In the genomic region with DNA sequence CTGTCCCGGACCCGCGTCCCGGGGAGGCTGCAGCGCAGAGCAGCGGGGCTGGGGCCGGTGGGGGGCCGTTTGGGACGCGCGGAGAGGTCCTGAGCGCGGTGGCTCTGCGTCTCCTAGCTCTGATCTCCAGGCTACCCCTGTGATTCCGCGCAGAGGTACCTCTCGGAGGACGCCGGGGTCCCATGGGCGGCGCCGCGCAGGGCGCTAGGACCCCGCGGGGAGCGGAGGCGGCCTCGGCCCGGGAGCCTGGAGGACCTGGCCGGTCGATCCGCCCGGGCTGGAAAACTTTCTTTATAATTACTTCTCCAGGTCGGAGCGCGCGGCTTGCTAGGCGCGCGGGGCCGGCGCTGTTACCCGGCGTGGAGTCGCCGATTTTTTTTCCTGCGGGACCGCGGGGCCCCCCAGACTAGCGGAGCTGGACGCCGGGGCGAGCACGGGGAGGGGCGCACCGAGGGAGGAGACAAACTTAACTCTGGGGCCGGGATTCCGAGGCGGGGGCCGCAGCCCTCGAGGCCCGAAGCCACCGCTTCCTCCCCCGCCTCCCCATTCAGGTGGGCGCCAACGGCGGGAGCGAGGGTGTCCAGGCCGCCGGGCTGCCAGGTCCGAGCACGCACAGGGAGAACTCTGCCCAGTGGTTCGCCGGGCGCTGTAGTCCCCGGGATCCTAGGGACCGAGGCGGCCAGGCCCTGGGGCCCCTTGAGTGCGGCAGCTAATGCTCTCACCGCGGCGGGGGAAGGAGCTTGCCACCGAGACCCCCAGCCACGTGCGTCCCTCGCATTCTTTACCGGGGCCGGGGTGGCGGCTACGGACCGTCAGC, we compare ENCODE assay signal across 1 cellular context.
TF ChIP-seq lines count a peak whose summit lies in the region.

No MANE protein-coding gene starts in this region.

TF ChIP-seq in HEK293, 187 proteins besides CTCF, POLR2A, EP300 and RAD21 (continued from another document and continues in another):
- TF ChIP-seq, protein P1, sequence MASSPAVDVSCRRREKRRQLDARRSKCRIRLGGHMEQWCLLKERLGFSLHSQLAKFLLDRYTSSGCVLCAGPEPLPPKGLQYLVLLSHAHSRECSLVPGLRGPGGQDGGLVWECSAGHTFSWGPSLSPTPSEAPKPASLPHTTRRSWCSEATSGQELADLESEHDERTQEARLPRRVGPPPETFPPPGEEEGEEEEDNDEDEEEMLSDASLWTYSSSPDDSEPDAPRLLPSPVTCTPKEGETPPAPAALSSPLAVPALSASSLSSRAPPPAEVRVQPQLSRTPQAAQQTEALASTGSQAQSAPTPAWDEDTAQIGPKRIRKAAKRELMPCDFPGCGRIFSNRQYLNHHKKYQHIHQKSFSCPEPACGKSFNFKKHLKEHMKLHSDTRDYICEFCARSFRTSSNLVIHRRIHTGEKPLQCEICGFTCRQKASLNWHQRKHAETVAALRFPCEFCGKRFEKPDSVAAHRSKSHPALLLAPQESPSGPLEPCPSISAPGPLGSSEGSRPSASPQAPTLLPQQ (tag by site-specific recombination; IDR thresholded peaks at IDR 0.05), result peak; percentile 93
- no peak for TF ChIP-seq ZNF140 (tag by site-specific recombination; IDR thresholded peaks at IDR 0.05)
- peak; percentile 36; the same call in 1 of the 2 replicates for TF ChIP-seq SP2 (tag by site-specific recombination; IDR thresholded peaks at IDR 0.05)
- peak; percentile 87 for TF ChIP-seq KLF1 (tag by site-specific recombination; IDR thresholded peaks at IDR 0.05)
- no peak for TF ChIP-seq ZNF521 (tag by site-specific recombination; IDR thresholded peaks at IDR 0.05)
- no peak for TF ChIP-seq ZNF10 (tag by site-specific recombination; IDR thresholded peaks at IDR 0.05)
- no peak for TF ChIP-seq ZNF16 (tag by site-specific recombination; IDR thresholded peaks at IDR 0.05; ENCODE audit: low read depth)
- TF ChIP-seq ZNF37A (tag by site-specific recombination; IDR thresholded peaks at IDR 0.05), result 0 out of 2 replicates have a peak, but pooled peaks have one; percentile 31
- peak; percentile 82 for TF ChIP-seq ZFP69B (tag by site-specific recombination; IDR thresholded peaks at IDR 0.05)
- no peak for TF ChIP-seq ZNF169 (tag by site-specific recombination; IDR thresholded peaks at IDR 0.05)
- no peak for TF ChIP-seq SETDB1 (IDR thresholded peaks at IDR 0.05; ENCODE audit: insufficient read length, low read length)
- TF ChIP-seq ZNF23 (tag by site-specific recombination; IDR thresholded peaks at IDR 0.05; ENCODE audit: borderline replicate concordance), result no peak
- TF ChIP-seq ZNF768 (tag by site-specific recombination; IDR thresholded peaks at IDR 0.05), result peak; percentile 48; the same call in 1 of the 2 replicates
- peak; percentile 99 for TF ChIP-seq ZNF335 (tag by site-specific recombination; conservative IDR thresholded peaks at IDR 0.05)
- TF ChIP-seq ZNF747 (tag by site-specific recombination; IDR thresholded peaks at IDR 0.05), result no peak
- TF ChIP-seq ZNF174 (tag by site-specific recombination; IDR thresholded peaks at IDR 0.05), result no peak
- TF ChIP-seq ZNF48 (tag by site-specific recombination; IDR thresholded peaks at IDR 0.05), result no peak
- peak; percentile 70 for TF ChIP-seq ZNF629 (tag by site-specific recombination; IDR thresholded peaks at IDR 0.05)
- TF ChIP-seq ZNF121 (tag by site-specific recombination; IDR thresholded peaks at IDR 0.05), result no peak
- TF ChIP-seq ZNF274 (IDR thresholded peaks at IDR 0.05; ENCODE audit: low read length), result no peak
- no peak for TF ChIP-seq ZNF274 (tag by site-specific recombination; IDR thresholded peaks at IDR 0.05; ENCODE audit: borderline replicate concordance)
- peak; percentile 98 for TF ChIP-seq ZIC2 (tag by site-specific recombination; IDR thresholded peaks at IDR 0.05)
- peak; percentile 92 for TF ChIP-seq ZXDB (tag by site-specific recombination; IDR thresholded peaks at IDR 0.05)
- TF ChIP-seq, protein P2, sequence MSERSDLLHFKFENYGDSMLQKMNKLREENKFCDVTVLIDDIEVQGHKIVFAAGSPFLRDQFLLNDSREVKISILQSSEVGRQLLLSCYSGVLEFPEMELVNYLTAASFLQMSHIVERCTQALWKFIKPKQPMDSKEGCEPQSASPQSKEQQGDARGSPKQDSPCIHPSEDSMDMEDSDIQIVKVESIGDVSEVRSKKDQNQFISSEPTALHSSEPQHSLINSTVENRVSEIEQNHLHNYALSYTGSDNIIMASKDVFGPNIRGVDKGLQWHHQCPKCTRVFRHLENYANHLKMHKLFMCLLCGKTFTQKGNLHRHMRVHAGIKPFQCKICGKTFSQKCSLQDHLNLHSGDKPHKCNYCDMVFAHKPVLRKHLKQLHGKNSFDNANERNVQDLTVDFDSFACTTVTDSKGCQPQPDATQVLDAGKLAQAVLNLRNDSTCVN (tag by site-specific recombination; optimal IDR thresholded peaks at IDR 0.05), result peak; percentile 95
- peak; percentile 79; the same call in 1 of the 2 replicates for TF ChIP-seq ZFP37 (tag by site-specific recombination; IDR thresholded peaks at IDR 0.05)
- TF ChIP-seq ZNF792 (tag by site-specific recombination; IDR thresholded peaks at IDR 0.05), result 0 out of 2 replicates have a peak, but pooled peaks have one; percentile 53
- no peak for TF ChIP-seq ZFP41 (tag by site-specific recombination; IDR thresholded peaks at IDR 0.05; ENCODE audit: borderline replicate concordance)
- TF ChIP-seq, protein P3, sequence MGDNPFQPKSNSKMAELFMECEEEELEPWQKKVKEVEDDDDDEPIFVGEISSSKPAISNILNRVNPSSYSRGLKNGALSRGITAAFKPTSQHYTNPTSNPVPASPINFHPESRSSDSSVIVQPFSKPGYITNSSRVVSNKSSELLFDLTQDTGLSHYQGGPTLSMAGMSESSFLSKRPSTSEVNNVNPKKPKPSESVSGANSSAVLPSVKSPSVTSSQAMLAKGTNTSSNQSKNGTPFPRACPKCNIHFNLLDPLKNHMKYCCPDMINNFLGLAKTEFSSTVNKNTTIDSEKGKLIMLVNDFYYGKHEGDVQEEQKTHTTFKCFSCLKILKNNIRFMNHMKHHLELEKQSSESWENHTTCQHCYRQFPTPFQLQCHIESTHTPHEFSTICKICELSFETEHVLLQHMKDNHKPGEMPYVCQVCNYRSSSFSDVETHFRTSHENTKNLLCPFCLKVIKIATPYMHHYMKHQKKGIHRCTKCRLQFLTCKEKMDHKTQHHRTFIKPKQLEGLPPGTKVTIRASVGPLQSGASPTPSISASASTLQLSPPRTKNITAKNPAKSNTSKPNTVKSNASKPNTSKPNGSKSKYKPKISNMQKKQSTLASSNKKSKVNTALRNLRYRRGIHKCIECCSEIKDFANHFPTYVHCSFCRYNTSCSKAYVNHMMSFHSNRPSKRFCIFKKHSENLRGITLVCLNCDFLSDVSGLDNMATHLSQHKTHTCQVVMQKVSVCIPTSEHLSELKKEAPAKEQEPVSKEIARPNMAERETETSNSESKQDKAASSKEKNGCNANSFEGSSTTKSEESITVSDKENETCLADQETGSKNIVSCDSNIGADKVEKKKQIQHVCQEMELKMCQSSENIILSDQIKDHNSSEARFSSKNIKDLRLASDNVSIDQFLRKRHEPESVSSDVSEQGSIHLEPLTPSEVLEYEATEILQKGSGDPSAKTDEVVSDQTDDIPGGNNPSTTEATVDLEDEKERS (tag by site-specific recombination; IDR thresholded peaks at IDR 0.05), result no peak
- TF ChIP-seq, protein P4, sequence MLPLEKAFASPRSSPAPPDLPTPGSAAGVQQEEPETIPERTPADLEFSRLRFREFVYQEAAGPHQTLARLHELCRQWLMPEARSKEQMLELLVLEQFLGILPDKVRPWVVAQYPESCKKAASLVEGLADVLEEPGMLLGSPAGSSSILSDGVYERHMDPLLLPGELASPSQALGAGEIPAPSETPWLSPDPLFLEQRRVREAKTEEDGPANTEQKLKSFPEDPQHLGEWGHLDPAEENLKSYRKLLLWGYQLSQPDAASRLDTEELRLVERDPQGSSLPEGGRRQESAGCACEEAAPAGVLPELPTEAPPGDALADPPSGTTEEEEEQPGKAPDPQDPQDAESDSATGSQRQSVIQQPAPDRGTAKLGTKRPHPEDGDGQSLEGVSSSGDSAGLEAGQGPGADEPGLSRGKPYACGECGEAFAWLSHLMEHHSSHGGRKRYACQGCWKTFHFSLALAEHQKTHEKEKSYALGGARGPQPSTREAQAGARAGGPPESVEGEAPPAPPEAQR (tag by site-specific recombination; IDR thresholded peaks at IDR 0.05), result 0 out of 2 replicates have a peak, but pooled peaks have one; percentile 20
- TF ChIP-seq ZFP3 (tag by site-specific recombination; IDR thresholded peaks at IDR 0.05; ENCODE audit: low read depth), result no peak
- TF ChIP-seq, protein P5, sequence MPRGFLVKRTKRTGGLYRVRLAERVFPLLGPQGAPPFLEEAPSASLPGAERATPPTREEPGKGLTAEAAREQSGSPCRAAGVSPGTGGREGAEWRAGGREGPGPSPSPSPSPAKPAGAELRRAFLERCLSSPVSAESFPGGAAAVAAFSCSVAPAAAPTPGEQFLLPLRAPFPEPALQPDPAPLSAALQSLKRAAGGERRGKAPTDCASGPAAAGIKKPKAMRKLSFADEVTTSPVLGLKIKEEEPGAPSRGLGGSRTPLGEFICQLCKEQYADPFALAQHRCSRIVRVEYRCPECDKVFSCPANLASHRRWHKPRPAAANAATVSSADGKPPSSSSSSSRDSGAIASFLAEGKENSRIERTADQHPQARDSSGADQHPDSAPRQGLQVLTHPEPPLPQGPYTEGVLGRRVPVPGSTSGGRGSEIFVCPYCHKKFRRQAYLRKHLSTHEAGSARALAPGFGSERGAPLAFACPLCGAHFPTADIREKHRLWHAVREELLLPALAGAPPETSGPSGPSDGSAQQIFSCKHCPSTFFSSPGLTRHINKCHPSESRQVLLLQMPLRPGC (tag by site-specific recombination; IDR thresholded peaks at IDR 0.05), result 0 out of 2 replicates have a peak, but pooled peaks have one; percentile 15
- TF ChIP-seq ZNF600 (tag by site-specific recombination; IDR thresholded peaks at IDR 0.05), result peak; percentile 99
- TF ChIP-seq, protein P6, sequence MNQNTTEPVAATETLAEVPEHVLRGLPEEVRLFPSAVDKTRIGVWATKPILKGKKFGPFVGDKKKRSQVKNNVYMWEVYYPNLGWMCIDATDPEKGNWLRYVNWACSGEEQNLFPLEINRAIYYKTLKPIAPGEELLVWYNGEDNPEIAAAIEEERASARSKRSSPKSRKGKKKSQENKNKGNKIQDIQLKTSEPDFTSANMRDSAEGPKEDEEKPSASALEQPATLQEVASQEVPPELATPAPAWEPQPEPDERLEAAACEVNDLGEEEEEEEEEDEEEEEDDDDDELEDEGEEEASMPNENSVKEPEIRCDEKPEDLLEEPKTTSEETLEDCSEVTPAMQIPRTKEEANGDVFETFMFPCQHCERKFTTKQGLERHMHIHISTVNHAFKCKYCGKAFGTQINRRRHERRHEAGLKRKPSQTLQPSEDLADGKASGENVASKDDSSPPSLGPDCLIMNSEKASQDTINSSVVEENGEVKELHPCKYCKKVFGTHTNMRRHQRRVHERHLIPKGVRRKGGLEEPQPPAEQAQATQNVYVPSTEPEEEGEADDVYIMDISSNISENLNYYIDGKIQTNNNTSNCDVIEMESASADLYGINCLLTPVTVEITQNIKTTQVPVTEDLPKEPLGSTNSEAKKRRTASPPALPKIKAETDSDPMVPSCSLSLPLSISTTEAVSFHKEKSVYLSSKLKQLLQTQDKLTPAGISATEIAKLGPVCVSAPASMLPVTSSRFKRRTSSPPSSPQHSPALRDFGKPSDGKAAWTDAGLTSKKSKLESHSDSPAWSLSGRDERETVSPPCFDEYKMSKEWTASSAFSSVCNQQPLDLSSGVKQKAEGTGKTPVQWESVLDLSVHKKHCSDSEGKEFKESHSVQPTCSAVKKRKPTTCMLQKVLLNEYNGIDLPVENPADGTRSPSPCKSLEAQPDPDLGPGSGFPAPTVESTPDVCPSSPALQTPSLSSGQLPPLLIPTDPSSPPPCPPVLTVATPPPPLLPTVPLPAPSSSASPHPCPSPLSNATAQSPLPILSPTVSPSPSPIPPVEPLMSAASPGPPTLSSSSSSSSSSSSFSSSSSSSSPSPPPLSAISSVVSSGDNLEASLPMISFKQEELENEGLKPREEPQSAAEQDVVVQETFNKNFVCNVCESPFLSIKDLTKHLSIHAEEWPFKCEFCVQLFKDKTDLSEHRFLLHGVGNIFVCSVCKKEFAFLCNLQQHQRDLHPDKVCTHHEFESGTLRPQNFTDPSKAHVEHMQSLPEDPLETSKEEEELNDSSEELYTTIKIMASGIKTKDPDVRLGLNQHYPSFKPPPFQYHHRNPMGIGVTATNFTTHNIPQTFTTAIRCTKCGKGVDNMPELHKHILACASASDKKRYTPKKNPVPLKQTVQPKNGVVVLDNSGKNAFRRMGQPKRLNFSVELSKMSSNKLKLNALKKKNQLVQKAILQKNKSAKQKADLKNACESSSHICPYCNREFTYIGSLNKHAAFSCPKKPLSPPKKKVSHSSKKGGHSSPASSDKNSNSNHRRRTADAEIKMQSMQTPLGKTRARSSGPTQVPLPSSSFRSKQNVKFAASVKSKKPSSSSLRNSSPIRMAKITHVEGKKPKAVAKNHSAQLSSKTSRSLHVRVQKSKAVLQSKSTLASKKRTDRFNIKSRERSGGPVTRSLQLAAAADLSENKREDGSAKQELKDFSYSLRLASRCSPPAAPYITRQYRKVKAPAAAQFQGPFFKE (tag by site-specific recombination; IDR thresholded peaks at IDR 0.05; ENCODE audit: borderline replicate concordance), result no peak
- TF ChIP-seq ZNF473 (tag by site-specific recombination; IDR thresholded peaks at IDR 0.05), result 0 out of 2 replicates have a peak, but pooled peaks have one; percentile 60
- peak; percentile 86 for TF ChIP-seq ZNF324 (tag by site-specific recombination; IDR thresholded peaks at IDR 0.05)
- TF ChIP-seq, protein P7, sequence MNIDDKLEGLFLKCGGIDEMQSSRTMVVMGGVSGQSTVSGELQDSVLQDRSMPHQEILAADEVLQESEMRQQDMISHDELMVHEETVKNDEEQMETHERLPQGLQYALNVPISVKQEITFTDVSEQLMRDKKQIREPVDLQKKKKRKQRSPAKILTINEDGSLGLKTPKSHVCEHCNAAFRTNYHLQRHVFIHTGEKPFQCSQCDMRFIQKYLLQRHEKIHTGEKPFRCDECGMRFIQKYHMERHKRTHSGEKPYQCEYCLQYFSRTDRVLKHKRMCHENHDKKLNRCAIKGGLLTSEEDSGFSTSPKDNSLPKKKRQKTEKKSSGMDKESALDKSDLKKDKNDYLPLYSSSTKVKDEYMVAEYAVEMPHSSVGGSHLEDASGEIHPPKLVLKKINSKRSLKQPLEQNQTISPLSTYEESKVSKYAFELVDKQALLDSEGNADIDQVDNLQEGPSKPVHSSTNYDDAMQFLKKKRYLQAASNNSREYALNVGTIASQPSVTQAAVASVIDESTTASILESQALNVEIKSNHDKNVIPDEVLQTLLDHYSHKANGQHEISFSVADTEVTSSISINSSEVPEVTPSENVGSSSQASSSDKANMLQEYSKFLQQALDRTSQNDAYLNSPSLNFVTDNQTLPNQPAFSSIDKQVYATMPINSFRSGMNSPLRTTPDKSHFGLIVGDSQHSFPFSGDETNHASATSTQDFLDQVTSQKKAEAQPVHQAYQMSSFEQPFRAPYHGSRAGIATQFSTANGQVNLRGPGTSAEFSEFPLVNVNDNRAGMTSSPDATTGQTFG (tag by site-specific recombination; IDR thresholded peaks at IDR 0.05; ENCODE audit: borderline replicate concordance), result no peak
- TF ChIP-seq ZNF626 (tag by site-specific recombination; IDR thresholded peaks at IDR 0.05), result no peak; the same call in 1 of the 2 replicates
- no peak for TF ChIP-seq ZNF654 (tag by site-specific recombination; IDR thresholded peaks at IDR 0.05; ENCODE audit: low read depth)
- no peak for TF ChIP-seq ZNF624 (tag by site-specific recombination; IDR thresholded peaks at IDR 0.05)
